Comparison of ENCODE assay signal across 17 cellular contexts in genomic region chr13:62710766-62711165, GRCh38.
DNase-seq lines count a peak whose midpoint lies in the region; ATAC-seq and TF ChIP-seq lines count a peak whose summit lies in the region.
"Had no signal": no experiment of that assay in that cellular context is flagged by ENCODE, and none has a peak within 500 bp of the region (broad histone marks: within the 10 kb centered on the region; RNA-seq: fewer than 3 reads in every experiment).

No MANE protein-coding gene starts in this region.

- no peak overlapping the region for H3K4me2 ChIP-seq in osteoblast (ENCODE audit: insufficient read depth, low read length)

- H3K4me3 ChIP-seq in osteoblast (ENCODE audit: insufficient read depth, low read length): no peak overlapping the region
- H3K4me3 ChIP-seq: GM23248, HAP-1 had no signal

- H3K79me2 ChIP-seq in osteoblast (ENCODE audit: insufficient read depth, low read length): no peaks in the 10 kb centered on the region

- H3K36me3 ChIP-seq in osteoblast (ENCODE audit: insufficient read depth, low read length): no peaks in the 10 kb centered on the region
- H3K36me3 ChIP-seq: HAP-1 had no signal

- H4K20me1 ChIP-seq in osteoblast (ENCODE audit: insufficient read depth, low read length): no peaks in the 10 kb centered on the region

- H3K4me1 ChIP-seq in osteoblast (ENCODE audit: insufficient read depth, low read length): no peaks in the 10 kb centered on the region
- H3K4me1 ChIP-seq: HAP-1 had no signal

- H3K27ac ChIP-seq in osteoblast (ENCODE audit: low read depth, low read length): no peak overlapping the region
- H3K27ac ChIP-seq: GM23248, HL-60 had no signal

- DNase-seq in NCI-H2107 treated with DMSO at 0.1 percent for 48 hours (lab: John Stamatoyannopoulos, UW; ENCODE audit: unreplicated experiment) (peak; percentile 6), NCI-H2107 (lab: John Stamatoyannopoulos, UW) (no peak), DMS53 treated with DMSO at 0.1 percent for 48 hours (lab: John Stamatoyannopoulos, UW; ENCODE audit: unreplicated experiment) (peak; percentile 42), SHP77 (lab: John Stamatoyannopoulos, UW) (peak; percentile 56 to 58), osteoblast (ENCODE audit: insufficient read length, low spot score, missing footprints) (peak; percentile 15), NOMO-1 (lab: John Stamatoyannopoulos, UW; ENCODE audit: unreplicated experiment in 2 of 2) (no peak)
- DNase-seq: CD4-positive, alpha-beta T cell; GM23248; IMR-90; NCI-H1048; NCI-H146; NCI-H2081 treated with DMSO at 0.1 percent for 48 hours; NCI-H82 had no signal

- no peak overlapping the region for H2AFZ ChIP-seq in osteoblast (ENCODE audit: low read length)
- H2AFZ ChIP-seq: GM23248 had no signal

- no peak for TF ChIP-seq CTCF in osteoblast (IDR thresholded peaks at IDR 0.05; ENCODE audit: extremely low read depth, low read depth, low read length)

- H3K27me3 ChIP-seq in osteoblast (ENCODE audit: insufficient read depth, low read length): no peaks in the 10 kb centered on the region

- ATAC-seq in GM18502 (IDR thresholded peaks at IDR 0.05; ENCODE audit: poor library complexity, unreplicated experiment) (no peak), GM18519 (IDR thresholded peaks at IDR 0.05; ENCODE audit: low FRiP score, unreplicated experiment) (no peak)

- no peaks in the 10 kb centered on the region for H3K9me3 ChIP-seq in osteoblast (ENCODE audit: low read depth, low read length)
- H3K9me3 ChIP-seq: HAP-1 had no signal

Comparison
In these comparisons a context has a peak if more than half of its experiments do, and no peak if none do; other contexts are left out.
1. DNase-seq: peak in NCI-H2107 treated with DMSO at 0.1 percent for 48 hours (single experiment), DMS53 treated with DMSO at 0.1 percent for 48 hours (single experiment), SHP77 (2 of 2) and osteoblast (single experiment); none in NCI-H2107 (single experiment) and NOMO-1 (0 of 2).